1 cellular context compared by ENCODE assay signal in the genomic region with DNA sequence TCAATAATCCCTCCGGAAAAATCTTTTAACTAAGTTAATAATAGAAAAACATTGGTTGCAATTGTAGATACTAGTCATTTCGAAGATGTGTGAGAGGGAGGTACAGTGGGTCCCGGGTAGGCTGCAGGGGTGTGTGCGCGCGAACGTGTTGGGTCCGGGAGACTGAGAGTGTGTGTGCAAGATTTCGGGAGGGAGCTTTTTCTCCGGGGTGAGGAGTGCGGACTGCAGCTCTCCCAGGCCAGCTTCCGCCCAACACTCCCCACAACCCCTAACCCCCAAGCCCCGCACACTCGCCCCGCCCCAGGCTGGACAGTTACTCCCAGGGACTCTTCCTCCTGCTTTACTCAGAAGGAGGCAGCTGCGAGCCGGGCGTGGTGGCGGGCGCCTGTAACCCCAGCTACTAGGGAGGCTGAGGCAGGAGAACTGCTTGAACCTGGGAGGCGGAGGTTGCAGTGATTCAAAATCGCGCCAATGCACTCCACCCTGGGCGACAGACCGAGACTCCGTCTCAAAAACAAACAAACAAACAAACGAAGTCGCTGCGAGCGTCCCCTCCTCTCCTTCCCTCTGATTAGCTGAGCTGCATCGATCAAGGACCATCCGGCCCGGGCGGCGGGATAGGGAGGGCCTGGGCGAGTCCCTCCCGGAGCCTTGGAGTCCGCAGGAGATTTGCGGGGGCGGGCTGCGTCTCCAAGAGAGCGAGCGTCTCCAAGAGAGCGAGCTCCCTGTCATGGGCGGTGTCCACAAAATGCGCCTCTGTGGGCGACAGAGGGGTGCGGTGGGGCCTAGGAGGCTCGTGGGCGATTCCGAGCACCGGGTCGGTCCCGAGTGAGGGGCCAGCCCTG.
TF ChIP-seq lines count a peak whose summit lies in the region.

No MANE protein-coding gene starts in this region.

TF ChIP-seq in HepG2, 621 proteins besides CTCF, POLR2A, EP300 and RAD21:
- TF ChIP-seq ZNF747 (CRISPR knock-in tag; IDR thresholded peaks at IDR 0.05; ENCODE audit: borderline replicate concordance): no peak
- TF ChIP-seq ZNF720 (CRISPR knock-in tag; IDR thresholded peaks at IDR 0.05): no peak
- TF ChIP-seq, protein P1, sequence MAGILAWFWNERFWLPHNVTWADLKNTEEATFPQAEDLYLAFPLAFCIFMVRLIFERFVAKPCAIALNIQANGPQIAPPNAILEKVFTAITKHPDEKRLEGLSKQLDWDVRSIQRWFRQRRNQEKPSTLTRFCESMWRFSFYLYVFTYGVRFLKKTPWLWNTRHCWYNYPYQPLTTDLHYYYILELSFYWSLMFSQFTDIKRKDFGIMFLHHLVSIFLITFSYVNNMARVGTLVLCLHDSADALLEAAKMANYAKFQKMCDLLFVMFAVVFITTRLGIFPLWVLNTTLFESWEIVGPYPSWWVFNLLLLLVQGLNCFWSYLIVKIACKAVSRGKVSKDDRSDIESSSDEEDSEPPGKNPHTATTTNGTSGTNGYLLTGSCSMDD (CRISPR knock-in tag; IDR thresholded peaks at IDR 0.05): no peak
- TF ChIP-seq, protein P2, sequence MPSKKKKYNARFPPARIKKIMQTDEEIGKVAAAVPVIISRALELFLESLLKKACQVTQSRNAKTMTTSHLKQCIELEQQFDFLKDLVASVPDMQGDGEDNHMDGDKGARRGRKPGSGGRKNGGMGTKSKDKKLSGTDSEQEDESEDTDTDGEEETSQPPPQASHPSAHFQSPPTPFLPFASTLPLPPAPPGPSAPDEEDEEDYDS (CRISPR knock-in tag; IDR thresholded peaks at IDR 0.05): no peak
- no peak for TF ChIP-seq IKZF4 (CRISPR knock-in tag; IDR thresholded peaks at IDR 0.05; ENCODE audit: borderline replicate concordance, low read depth, not compliant biosample characterization)
- TF ChIP-seq TBL1XR1 (IDR thresholded peaks at IDR 0.05; ENCODE audit: borderline replicate concordance, low read length, partially characterized antibody): no peak
- no peak for TF ChIP-seq ZNF746 (CRISPR knock-in tag; IDR thresholded peaks at IDR 0.05)
- no peak for TF ChIP-seq NFE2L1 (CRISPR knock-in tag; IDR thresholded peaks at IDR 0.05; ENCODE audit: borderline replicate concordance)
- TF ChIP-seq, protein P3, sequence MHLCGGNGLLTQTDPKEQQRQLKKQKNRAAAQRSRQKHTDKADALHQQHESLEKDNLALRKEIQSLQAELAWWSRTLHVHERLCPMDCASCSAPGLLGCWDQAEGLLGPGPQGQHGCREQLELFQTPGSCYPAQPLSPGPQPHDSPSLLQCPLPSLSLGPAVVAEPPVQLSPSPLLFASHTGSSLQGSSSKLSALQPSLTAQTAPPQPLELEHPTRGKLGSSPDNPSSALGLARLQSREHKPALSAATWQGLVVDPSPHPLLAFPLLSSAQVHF (CRISPR knock-in tag; IDR thresholded peaks at IDR 0.05): no peak
- no peak for TF ChIP-seq ARNT2 (CRISPR knock-in tag; IDR thresholded peaks at IDR 0.05; ENCODE audit: low read depth)
- TF ChIP-seq CCDC6 (CRISPR knock-in tag; IDR thresholded peaks at IDR 0.05): no peak
- TF ChIP-seq ZBTB8A (CRISPR knock-in tag; IDR thresholded peaks at IDR 0.05; ENCODE audit: borderline replicate concordance, low read depth): no peak
- no peak for TF ChIP-seq ZBTB7B (CRISPR knock-in tag; IDR thresholded peaks at IDR 0.05)
- TF ChIP-seq, protein P4, sequence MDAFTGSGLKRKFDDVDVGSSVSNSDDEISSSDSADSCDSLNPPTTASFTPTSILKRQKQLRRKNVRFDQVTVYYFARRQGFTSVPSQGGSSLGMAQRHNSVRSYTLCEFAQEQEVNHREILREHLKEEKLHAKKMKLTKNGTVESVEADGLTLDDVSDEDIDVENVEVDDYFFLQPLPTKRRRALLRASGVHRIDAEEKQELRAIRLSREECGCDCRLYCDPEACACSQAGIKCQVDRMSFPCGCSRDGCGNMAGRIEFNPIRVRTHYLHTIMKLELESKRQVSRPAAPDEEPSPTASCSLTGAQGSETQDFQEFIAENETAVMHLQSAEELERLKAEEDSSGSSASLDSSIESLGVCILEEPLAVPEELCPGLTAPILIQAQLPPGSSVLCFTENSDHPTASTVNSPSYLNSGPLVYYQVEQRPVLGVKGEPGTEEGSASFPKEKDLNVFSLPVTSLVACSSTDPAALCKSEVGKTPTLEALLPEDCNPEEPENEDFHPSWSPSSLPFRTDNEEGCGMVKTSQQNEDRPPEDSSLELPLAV (CRISPR knock-in tag; conservative IDR thresholded peaks at IDR 0.05; ENCODE audit: low read depth): no peak
TF ChIP-seq in HepG2: peak in this region for 0.
